In the genomic region with DNA sequence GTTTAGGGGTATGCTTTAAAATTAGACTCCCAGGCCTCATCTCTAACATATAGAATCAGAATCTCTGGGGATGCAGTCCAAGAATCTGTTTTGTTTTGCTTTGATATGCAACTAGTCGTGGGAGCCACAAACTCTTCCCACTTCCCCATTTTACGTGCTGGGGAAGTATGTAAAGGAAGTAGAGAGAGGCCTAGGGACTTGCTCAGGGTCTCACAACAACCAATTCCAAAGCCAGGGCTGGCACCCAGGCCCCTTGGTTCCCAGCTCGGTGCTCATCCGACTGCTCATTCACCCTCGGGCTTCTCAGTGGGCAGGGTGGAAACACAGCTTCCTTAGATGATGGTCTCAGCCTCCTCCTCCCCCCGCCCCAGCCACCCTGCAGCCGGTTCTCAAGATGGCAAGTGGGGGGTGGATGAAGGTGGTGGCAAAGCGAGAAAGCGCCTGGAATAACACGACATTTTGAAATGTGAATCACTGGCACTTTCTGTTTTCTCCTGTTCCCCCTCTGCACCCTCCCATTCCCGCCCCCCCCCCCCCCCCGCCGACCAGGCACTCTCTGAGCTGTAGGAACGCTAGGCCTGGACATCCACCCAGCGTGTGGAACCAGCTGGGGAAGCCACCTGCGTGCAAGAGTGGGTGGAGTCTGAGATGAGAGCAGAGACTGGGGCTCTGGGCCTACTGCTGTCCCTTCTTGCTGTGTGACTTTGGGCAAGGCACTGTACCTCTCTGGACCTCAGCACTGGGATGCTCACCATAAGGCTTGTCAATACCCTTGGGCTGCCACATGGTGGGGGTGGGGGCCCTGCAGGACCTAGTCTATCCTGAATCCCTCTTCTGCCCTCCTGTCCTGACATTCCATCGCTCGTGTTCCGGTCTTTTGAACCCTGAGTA, we compare ENCODE assay signal across 9 cellular contexts.
DNase-seq lines count a peak whose midpoint lies in the region; ATAC-seq and TF ChIP-seq lines count a peak whose summit lies in the region.
"Had no signal": no experiment of that assay in that cellular context is flagged by ENCODE, and none has a peak within 500 bp of the region (broad histone marks: within the 10 kb centered on the region; RNA-seq: fewer than 3 reads in every experiment).

No MANE protein-coding gene starts in this region.

- peak; percentile 24 for DNase-seq in stimulated activated naive CD8-positive, alpha-beta T cell treated with anti-CD3 and anti-CD28 coated beads, Interleukin-15, Interleukin-2, amounts not matched to agents 100 U/mL and 50 U/mL, for 24 hours
- DNase-seq in stimulated activated naive CD8-positive, alpha-beta T cell treated with anti-CD3 and anti-CD28 coated beads, Interleukin-15, amount 100 ng/mL, for 72 hours, result no peak
- no peak for DNase-seq in central memory CD8-positive, alpha-beta T cell (ENCODE audit: low spot score in 2 of 2)
- DNase-seq in upper lobe of right lung, result no peak
- DNase-seq in activated naive CD4-positive, alpha-beta T cell treated with anti-CD3 and anti-CD28 coated beads, Interleukin-2, amount 10 ng/mL, durations not matched to agents 7 days and 5 days, result no peak
- DNase-seq in NCI-H82 treated with DMSO at 0.1 percent for 48 hours (lab: John Stamatoyannopoulos, UW; ENCODE audit: unreplicated experiment), result no peak
- DNase-seq in NCI-H748 (lab: John Stamatoyannopoulos, UW; ENCODE audit: unreplicated experiment), result no peak

- H3K9me3 ChIP-seq in upper lobe of right lung, result no peaks in the 10 kb centered on the region
- H3K9me3 ChIP-seq: esophagus muscularis mucosa had no signal

- peaks cover 9% of the 10 kb centered on the region for H3K4me1 ChIP-seq in upper lobe of right lung

- peaks cover 56% of the 10 kb centered on the region for H3K4me1 Mint-ChIP-seq in stimulated activated naive CD8-positive, alpha-beta T cell treated with anti-CD3 and anti-CD28 coated beads, Interleukin-15, amount 100 ng/mL, for 72 hours
- peaks cover 78% of the 10 kb centered on the region for H3K4me1 Mint-ChIP-seq in central memory CD8-positive, alpha-beta T cell
- peaks cover 59% of the 10 kb centered on the region for H3K4me1 Mint-ChIP-seq in activated naive CD4-positive, alpha-beta T cell treated with anti-CD3 and anti-CD28 coated beads, Interleukin-2, amount 10 ng/mL, durations not matched to agents 7 days and 5 days

- no peaks in the 10 kb centered on the region for H3K27me3 ChIP-seq in upper lobe of right lung

- H3K4me3 ChIP-seq in upper lobe of right lung, result no peak overlapping the region
- H3K4me3 ChIP-seq: esophagus muscularis mucosa had no signal

- no peak overlapping the region for H3K27ac ChIP-seq in upper lobe of right lung
- H3K27ac ChIP-seq: esophagus muscularis mucosa had no signal

- no peak for TF ChIP-seq CTCF in upper lobe of right lung (IDR thresholded peaks at IDR 0.05)

- no peaks in the 10 kb centered on the region for H3K9me3 Mint-ChIP-seq in stimulated activated naive CD8-positive, alpha-beta T cell treated with anti-CD3 and anti-CD28 coated beads, Interleukin-15, amount 100 ng/mL, for 72 hours
- H3K9me3 Mint-ChIP-seq in central memory CD8-positive, alpha-beta T cell, result no peaks in the 10 kb centered on the region
- no peaks in the 10 kb centered on the region for H3K9me3 Mint-ChIP-seq in activated naive CD4-positive, alpha-beta T cell treated with anti-CD3 and anti-CD28 coated beads, Interleukin-2, amount 10 ng/mL, durations not matched to agents 7 days and 5 days

- H3K36me3 Mint-ChIP-seq in central memory CD8-positive, alpha-beta T cell (ENCODE audit: insufficient read depth), result peaks cover 3% of the 10 kb centered on the region
- no peaks in the 10 kb centered on the region for H3K36me3 Mint-ChIP-seq in activated naive CD4-positive, alpha-beta T cell treated with anti-CD3 and anti-CD28 coated beads, Interleukin-2, amount 10 ng/mL, durations not matched to agents 7 days and 5 days

- CTCF ChIA-PET in activated naive CD4-positive, alpha-beta T cell treated with anti-CD3 and anti-CD28 coated beads, Interleukin-2, amount 10 ng/mL, durations not matched to agents 7 days and 5 days (lab: Charles Lee), result no interaction called here

- no peak for ATAC-seq in stimulated activated naive CD8-positive, alpha-beta T cell treated with anti-CD3 and anti-CD28 coated beads, Interleukin-15, Interleukin-2, amounts not matched to agents 100 U/mL and 50 U/mL, for 24 hours
- ATAC-seq in stimulated activated naive CD8-positive, alpha-beta T cell treated with anti-CD3 and anti-CD28 coated beads, Interleukin-15, amount 100 ng/mL, for 72 hours, result no peak
- ATAC-seq in HG03521 (IDR thresholded peaks at IDR 0.05; ENCODE audit: unreplicated experiment), result peak; percentile 27
- ATAC-seq in central memory CD8-positive, alpha-beta T cell (replicated peaks; ENCODE audit: extremely low read depth, poor library complexity, severe bottlenecking), result no peak
- ATAC-seq in upper lobe of right lung, result peak; percentile 57

- H3K27me3 Mint-ChIP-seq in stimulated activated naive CD8-positive, alpha-beta T cell treated with anti-CD3 and anti-CD28 coated beads, Interleukin-15, amount 100 ng/mL, for 72 hours, result no peaks in the 10 kb centered on the region
- no peaks in the 10 kb centered on the region for H3K27me3 Mint-ChIP-seq in central memory CD8-positive, alpha-beta T cell
- peaks cover 17% of the 10 kb centered on the region for H3K27me3 Mint-ChIP-seq in activated naive CD4-positive, alpha-beta T cell treated with anti-CD3 and anti-CD28 coated beads, Interleukin-2, amount 10 ng/mL, durations not matched to agents 7 days and 5 days

- H3K4me3 Mint-ChIP-seq in stimulated activated naive CD8-positive, alpha-beta T cell treated with anti-CD3 and anti-CD28 coated beads, Interleukin-15, amount 100 ng/mL, for 72 hours, result no peak overlapping the region
- H3K4me3 Mint-ChIP-seq in central memory CD8-positive, alpha-beta T cell, result peak overlapping the region; percentile 47
- no peak overlapping the region for H3K4me3 Mint-ChIP-seq in activated naive CD4-positive, alpha-beta T cell treated with anti-CD3 and anti-CD28 coated beads, Interleukin-2, amount 10 ng/mL, durations not matched to agents 7 days and 5 days

- intact Hi-C loops in upper lobe of right lung (cut with DNase I), result no loop called here

- no peaks in the 10 kb centered on the region for H3K36me3 ChIP-seq in upper lobe of right lung
- H3K36me3 ChIP-seq: esophagus muscularis mucosa had no signal

- H3K27ac Mint-ChIP-seq in stimulated activated naive CD8-positive, alpha-beta T cell treated with anti-CD3 and anti-CD28 coated beads, Interleukin-15, amount 100 ng/mL, for 72 hours, result no peak overlapping the region
- peak overlapping the region; percentile 64 for H3K27ac Mint-ChIP-seq in central memory CD8-positive, alpha-beta T cell (ENCODE audit: low read depth)
- no peak overlapping the region for H3K27ac Mint-ChIP-seq in activated naive CD4-positive, alpha-beta T cell treated with anti-CD3 and anti-CD28 coated beads, Interleukin-2, amount 10 ng/mL, durations not matched to agents 7 days and 5 days

Comparison
In these comparisons a context has a peak if more than half of its experiments do, and no peak if none do; other contexts are left out.
1. ATAC-seq: peak in HG03521 (single experiment) and upper lobe of right lung (single experiment); none in stimulated activated naive CD8-positive, alpha-beta T cell treated with anti-CD3 and anti-CD28 coated beads, Interleukin-15, Interleukin-2, amounts not matched to agents 100 U/mL and 50 U/mL, for 24 hours (single experiment), stimulated activated naive CD8-positive, alpha-beta T cell treated with anti-CD3 and anti-CD28 coated beads, Interleukin-15, amount 100 ng/mL, for 72 hours (single experiment) and central memory CD8-positive, alpha-beta T cell (single experiment).